In genomic region chr13:102800145-102801041, GRCh38 we compare ENCODE assay signal across 8 cellular contexts. TPM values are rescaled to one million over a fixed set of nuclear protein-coding genes. Genes with fewer than 3 reads are reported as not detected.
DNase-seq lines count a peak whose midpoint lies in the region; ATAC-seq and TF ChIP-seq lines count a peak whose summit lies in the region.

No MANE protein-coding gene starts in this region.

- H3K27ac ChIP-seq in ascending aorta = peak overlapping the region; percentile 86

- H3K9me3 Mint-ChIP-seq in T-helper 2 cell treated with Interferon-gamma antibody and Interleukin-4, amounts not matched to agents 5 μg/mL and 100 μg/mL, for 36 hours = no peaks in the 10 kb centered on the region

- H3K27ac Mint-ChIP-seq in T-helper 2 cell treated with Interferon-gamma antibody and Interleukin-4, amounts not matched to agents 5 μg/mL and 100 μg/mL, for 36 hours = peak overlapping the region; percentile 89

- H3K4me1 ChIP-seq in ascending aorta = peaks cover 7% of the 10 kb centered on the region in 2 donors

- peaks cover 11% of the 10 kb centered on the region for H3K36me3 Mint-ChIP-seq in T-helper 2 cell treated with Interferon-gamma antibody and Interleukin-4, amounts not matched to agents 5 μg/mL and 100 μg/mL, for 36 hours (ENCODE audit: low read depth)

- DNase-seq in HFF-Myc (ENCODE audit: extremely low read depth, low read depth) (peak; percentile 25), NB4 (ENCODE audit: low read depth) (peak; percentile 92), ascending aorta (ENCODE audit: low spot score in 2 of 2) (peak; percentile 27 to 87), hippocampal formation (lab: John Stamatoyannopoulos, UW) (peak; percentile 53 to 64), sciatic nerve (ENCODE audit: low spot score) (peak; percentile 89), cortex of kidney (lab: John Stamatoyannopoulos, UW) (no peak)
- DNase-seq in T-helper 2 cell treated with Interferon-gamma antibody and Interleukin-4, amounts not matched to agents 5 μg/mL and 100 μg/mL, for 36 hours (ENCODE audit: low spot score) = peak; percentile 87

- H3K36me3 ChIP-seq in ascending aorta = no peaks in the 10 kb centered on the region

- H3K9me3 ChIP-seq in ascending aorta = no peaks in the 10 kb centered on the region

- TF ChIP-seq CTCF in GM12875 (IDR thresholded peaks at IDR 0.05; ENCODE audit: borderline replicate concordance, insufficient read depth, low read depth, low read length) (peak; percentile 87), HFF-Myc (IDR thresholded peaks at IDR 0.05; ENCODE audit: low read depth, low read length, missing control alignments) (peak; percentile 81), NB4 (IDR thresholded peaks at IDR 0.05; ENCODE audit: low read depth, low read length) (peak; percentile 73), ascending aorta (IDR thresholded peaks at IDR 0.05) (peak; percentile 54 to 74 (median 62))

- H3K4me3 ChIP-seq in GM12875 (ENCODE audit: low read depth, low read length) = peak overlapping the region; percentile 82
- H3K4me3 ChIP-seq in HFF-Myc (replicated peaks; ENCODE audit: low read depth, low read length) = peak overlapping the region; percentile 83
- H3K4me3 ChIP-seq in NB4 (ENCODE audit: low read depth, low read length) = peak overlapping the region; percentile 78
- peak overlapping the region; percentile 86 to 89 for H3K4me3 ChIP-seq in ascending aorta

- H3K4me3 Mint-ChIP-seq in T-helper 2 cell treated with Interferon-gamma antibody and Interleukin-4, amounts not matched to agents 5 μg/mL and 100 μg/mL, for 36 hours = peak overlapping the region; percentile 92

- intact Hi-C loops in ascending aorta (cut with DNase I) (loop anchor here (1.0 kb wide), 2 partner anchors 27 to 203 kb away; partner anchors contain the start of gene TEX30), sciatic nerve (cut with DNase I) (no loop called here)

- no peaks in the 10 kb centered on the region for H3K27me3 Mint-ChIP-seq in T-helper 2 cell treated with Interferon-gamma antibody and Interleukin-4, amounts not matched to agents 5 μg/mL and 100 μg/mL, for 36 hours (ENCODE audit: low read depth)

- H3K27me3 ChIP-seq in ascending aorta = no peaks in the 10 kb centered on the region

- peaks cover 39% of the 10 kb centered on the region for H3K4me1 Mint-ChIP-seq in T-helper 2 cell treated with Interferon-gamma antibody and Interleukin-4, amounts not matched to agents 5 μg/mL and 100 μg/mL, for 36 hours (ENCODE audit: low read depth)

- TF ChIP-seq POLR2A in NB4 (IDR thresholded peaks at IDR 0.05; ENCODE audit: extremely low read depth, insufficient read length) = peak; percentile 44

- peak; percentile 85 for ATAC-seq in sciatic nerve

RNA-seq across cellular contexts. Expression of gene BIVM, which starts 1.5 kb away (rescaled TPM):
- total RNA-seq in ascending aorta (19.1 TPM), sciatic nerve (25.7 TPM)

RNA-seq across cellular contexts. Expression of gene POGLUT2, which starts 1.6 kb away (rescaled TPM):
- total RNA-seq in ascending aorta (38.0 TPM), sciatic nerve (5.2 TPM)

RNA-seq across cellular contexts. Expression of gene TEX30, which starts 26.8 kb away (rescaled TPM):
- total RNA-seq in ascending aorta (1.4 TPM), sciatic nerve (6.8 TPM)

RNA-seq across cellular contexts. Expression of gene ERCC5, which starts 45.4 kb away (rescaled TPM):
- total RNA-seq in ascending aorta = 26.2 TPM
- 59.8 TPM for total RNA-seq in sciatic nerve
